ENCODE assay signal across 9 cellular contexts in genomic region chr19:54448037-54448773, GRCh38. TPM values are rescaled to one million over a fixed set of nuclear protein-coding genes. Genes with fewer than 3 reads are reported as not detected.
A peak's percentile ranks its signal among the peaks of the same experiment; 100 is the strongest.
DNase-seq lines count a peak whose midpoint lies in the region; ATAC-seq, FAIRE-seq and TF ChIP-seq lines count a peak whose summit lies in the region.
"Had no signal": no experiment of that assay in that cellular context is flagged by ENCODE, and none has a peak within 500 bp of the region (broad histone marks: within the 10 kb centered on the region; RNA-seq: fewer than 3 reads in every experiment).

No MANE protein-coding gene starts in this region.

- peak overlapping the region; percentile 98 for H3K27ac Mint-ChIP-seq in CD4-positive, alpha-beta T cell
- peak overlapping the region; percentile 99 for H3K27ac Mint-ChIP-seq in activated naive CD4-positive, alpha-beta T cell treated with anti-CD3 and anti-CD28 coated beads, Interleukin-2, amount 50 U/mL, for 24 hours
- H3K27ac Mint-ChIP-seq in glutamatergic neuron (ENCODE audit: unreplicated experiment) = peak overlapping the region; percentile 99

- peaks cover 44% of the 10 kb centered on the region for H3K79me2 ChIP-seq in OCI-LY1 (ENCODE audit: insufficient read depth, low read length)

- H3K9ac ChIP-seq in OCI-LY1 (ENCODE audit: low read length) = peak overlapping the region; percentile 87

- no peak for FAIRE-seq in H54 (lab: Jason Lieb, UNC)

- no peaks in the 10 kb centered on the region for H3K27me3 Mint-ChIP-seq in CD4-positive, alpha-beta T cell
- no peaks in the 10 kb centered on the region for H3K27me3 Mint-ChIP-seq in activated naive CD4-positive, alpha-beta T cell treated with anti-CD3 and anti-CD28 coated beads, Interleukin-2, amount 50 U/mL, for 24 hours
- H3K27me3 Mint-ChIP-seq in glutamatergic neuron (ENCODE audit: unreplicated experiment) = peaks cover 21% of the 10 kb centered on the region

- H3K4me3 Mint-ChIP-seq in CD4-positive, alpha-beta T cell = peak overlapping the region; percentile 92
- peak overlapping the region; percentile 100 for H3K4me3 Mint-ChIP-seq in activated naive CD4-positive, alpha-beta T cell treated with anti-CD3 and anti-CD28 coated beads, Interleukin-2, amount 50 U/mL, for 24 hours
- peak overlapping the region; percentile 91 for H3K4me3 Mint-ChIP-seq in glutamatergic neuron (ENCODE audit: unreplicated experiment)

- peak overlapping the region; percentile 79 for H3K4me3 ChIP-seq in OCI-LY1 (ENCODE audit: low read depth, low read length, poor library complexity, severe bottlenecking)
- peak overlapping the region; percentile 66 to 91 for H3K4me3 ChIP-seq in neutrophil (ENCODE audit: low read depth in 1 of 2, low read length in 1 of 2)

- 0 out of 2 replicates have a peak, but pooled peaks have one; percentile 27 for TF ChIP-seq POLR2A in H54 (IDR thresholded peaks at IDR 0.05; ENCODE audit: low read depth, low read length)

- peak; percentile 31 for ATAC-seq in CD4-positive, alpha-beta T cell (ENCODE audit: poor library complexity)
- ATAC-seq in HG03342 (IDR thresholded peaks at IDR 0.05; ENCODE audit: unreplicated experiment) = no peak
- ATAC-seq in HG02571 (IDR thresholded peaks at IDR 0.05; ENCODE audit: unreplicated experiment) = no peak

- H4K20me1 ChIP-seq in OCI-LY1 (ENCODE audit: insufficient read depth, low read length) = no peaks in the 10 kb centered on the region

- H3K9me2 ChIP-seq in OCI-LY1 (ENCODE audit: low read depth, low read length) = no peaks in the 10 kb centered on the region

- H3K36me3 ChIP-seq in OCI-LY1 (ENCODE audit: insufficient read depth, low read length) (peaks cover 48% of the 10 kb centered on the region), neutrophil (peaks cover 35% of the 10 kb centered on the region)

- peaks cover 54% of the 10 kb centered on the region for H3K4me1 Mint-ChIP-seq in CD4-positive, alpha-beta T cell (ENCODE audit: low read depth)
- H3K4me1 Mint-ChIP-seq in activated naive CD4-positive, alpha-beta T cell treated with anti-CD3 and anti-CD28 coated beads, Interleukin-2, amount 50 U/mL, for 24 hours = peaks cover 44% of the 10 kb centered on the region
- H3K4me1 Mint-ChIP-seq in glutamatergic neuron (ENCODE audit: low read depth, unreplicated experiment) = peaks cover 12% of the 10 kb centered on the region

- peak overlapping the region; percentile 96 for H3K4me2 ChIP-seq in OCI-LY1 (ENCODE audit: low read length)

- CTCF ChIA-PET in CD4-positive, alpha-beta T cell (lab: Charles Lee) = no interaction called here

- H3F3A ChIP-seq in OCI-LY1 (ENCODE audit: insufficient read depth, low read length) = no peaks in the 10 kb centered on the region

- H3K27ac ChIP-seq in CD4-positive, alpha-beta T cell (ENCODE audit: low read depth, low read length) = peak overlapping the region; percentile 91
- H3K27ac ChIP-seq in OCI-LY1 (ENCODE audit: low read depth, low read length, poor library complexity, severe bottlenecking) (peak overlapping the region; percentile 57), neutrophil (peak overlapping the region; percentile 97)

- POLR2A ChIA-PET in CD4-positive, alpha-beta T cell (lab: Charles Lee) = interaction anchor here (0.6 to 2.4 kb wide), 28 partner anchors 8 to 1206 kb away, joined by 3 to 72 read pairs (median 5); partner anchors contain the start of genes CDC42EP5, CNOT3, KMT5C and LENG1

- H3K9me3 Mint-ChIP-seq in CD4-positive, alpha-beta T cell = no peaks in the 10 kb centered on the region
- no peaks in the 10 kb centered on the region for H3K9me3 Mint-ChIP-seq in activated naive CD4-positive, alpha-beta T cell treated with anti-CD3 and anti-CD28 coated beads, Interleukin-2, amount 50 U/mL, for 24 hours
- peaks cover 24% of the 10 kb centered on the region for H3K9me3 Mint-ChIP-seq in glutamatergic neuron (ENCODE audit: unreplicated experiment)

- no peaks in the 10 kb centered on the region for H3K27me3 ChIP-seq in CD4-positive, alpha-beta T cell (ENCODE audit: control insufficient read depth, insufficient read depth, low read length)
- H3K27me3 ChIP-seq in OCI-LY1 (ENCODE audit: insufficient read depth, low read length) = no peaks in the 10 kb centered on the region
- no peaks in the 10 kb centered on the region for H3K27me3 ChIP-seq in neutrophil

- peak in 6 of 10 experiments; percentile 10 to 47 (median 22) for DNase-seq in CD4-positive, alpha-beta T cell
- DNase-seq in H54 (ENCODE audit: insufficient read length, low spot score) (no peak), glutamatergic neuron (peak; percentile 79)

- H2AFZ ChIP-seq in OCI-LY1 (ENCODE audit: low read length) = no peak overlapping the region

- no peaks in the 10 kb centered on the region for H3K9me3 ChIP-seq in CD4-positive, alpha-beta T cell (ENCODE audit: control insufficient read depth, low read length)
- H3K9me3 ChIP-seq in OCI-LY1 (ENCODE audit: low read length) (no peaks in the 10 kb centered on the region), neutrophil (no peaks in the 10 kb centered on the region)

- TF ChIP-seq CTCF in CD4-positive, alpha-beta T cell (IDR thresholded peaks at IDR 0.05) = no peak
- TF ChIP-seq CTCF in OCI-LY1 (IDR thresholded peaks at IDR 0.05; ENCODE audit: low read length) (no peak), glutamatergic neuron (IDR thresholded peaks at IDR 0.05; ENCODE audit: partially characterized antibody, unreplicated experiment) (no peak), neutrophil (IDR thresholded peaks at IDR 0.05) (no peak)

- H3K4me1 ChIP-seq in OCI-LY1 (ENCODE audit: insufficient read depth, low read length, severe bottlenecking) = peaks cover 31% of the 10 kb centered on the region
- peaks cover 31 to 33% of the 10 kb centered on the region in 2 experiments for H3K4me1 ChIP-seq in neutrophil (ENCODE audit: control insufficient read depth in 1 of 2, insufficient read depth in 1 of 2, low read depth in 1 of 2, low read length in 1 of 2)

- H3K36me3 Mint-ChIP-seq in CD4-positive, alpha-beta T cell (ENCODE audit: low read depth) = peaks cover 60% of the 10 kb centered on the region
- peaks cover 13% of the 10 kb centered on the region for H3K36me3 Mint-ChIP-seq in activated naive CD4-positive, alpha-beta T cell treated with anti-CD3 and anti-CD28 coated beads, Interleukin-2, amount 50 U/mL, for 24 hours
- H3K36me3 Mint-ChIP-seq in glutamatergic neuron (ENCODE audit: unreplicated experiment) = peaks cover 13% of the 10 kb centered on the region

- intact Hi-C loops in CD4-positive, alpha-beta T cell (cut with DNase I, micrococcal nuclease) = loop anchor here in 1 of 2 experiments (2.0 kb wide), 1 partner anchor 17 kb away; no protein-coding TSS in a partner anchor

RNA-seq across cellular contexts. Expression of gene LENG8, which starts 0.8 kb away (rescaled TPM):
- total RNA-seq in CD4-positive, alpha-beta T cell = 100 to 1,000 TPM; 610 to 639 TPM
- 278 TPM for total RNA-seq in glutamatergic neuron (ENCODE audit: unreplicated experiment)

RNA-seq across cellular contexts. Expression of gene LENG9, which starts 15.4 kb away (rescaled TPM):
- total RNA-seq in CD4-positive, alpha-beta T cell = 1 to 10 TPM; 2.8 to 2.9 TPM
- total RNA-seq in glutamatergic neuron (ENCODE audit: unreplicated experiment) = 4.7 TPM

RNA-seq across cellular contexts. Expression of gene CDC42EP5, which starts 24.9 kb away (rescaled TPM):
- total RNA-seq in CD4-positive, alpha-beta T cell = not detected
- total RNA-seq in glutamatergic neuron (ENCODE audit: unreplicated experiment) = not detected
- total RNA-seq: T-helper 1 cell treated with Interleukin-12 subunit alpha and Interleukin-12 subunit beta and Interleukin-4 antibody, amounts not matched to agents 30 ng/mL and 1 ng/mL, for 36 hours had no signal

RNA-seq across cellular contexts. Expression of gene TTYH1, which starts 32.9 kb away (rescaled TPM):
- not detected for total RNA-seq in CD4-positive, alpha-beta T cell
- 2.9 TPM for total RNA-seq in glutamatergic neuron (ENCODE audit: unreplicated experiment)

RNA-seq across cellular contexts. Expression of gene LAIR2, which starts 54.4 kb away (rescaled TPM):
- total RNA-seq in CD4-positive, alpha-beta T cell = 1 to 10 TPM in 1 of 2 experiments, not detected in 1; 1.2 TPM
- not detected for total RNA-seq in glutamatergic neuron (ENCODE audit: unreplicated experiment)
